In genomic region chr6:30681696-30682180, GRCh38 we compare ENCODE assay signal across 9 cellular contexts. TPM values are rescaled to one million over a fixed set of nuclear protein-coding genes. Genes with fewer than 3 reads are reported as not detected.
DNase-seq lines count a peak whose midpoint lies in the region; ATAC-seq, FAIRE-seq and TF ChIP-seq lines count a peak whose summit lies in the region.
"Had no signal": no experiment of that assay in that cellular context is flagged by ENCODE, and none has a peak within 500 bp of the region (broad histone marks: within the 10 kb centered on the region; RNA-seq: fewer than 3 reads in every experiment).

No MANE protein-coding gene starts in this region.

- TF ChIP-seq EP300 in A549 (IDR thresholded peaks at IDR 0.05): no peak

- POLR2A ChIA-PET in A549 (lab: Yijun Ruan, JAX): interaction anchor here (1.0 kb wide), 2 partner anchors 25 to 40 kb away, joined by 3 read pairs; no protein-coding TSS in a partner anchor

- H3K4me1 ChIP-seq in A549 (peaks cover 54% of the 10 kb centered on the region), mucosa of rectum (ENCODE audit: control insufficient read depth in 2 of 2, insufficient read depth in 2 of 2, low read length in 2 of 2) (peaks cover 33 to 34% of the 10 kb centered on the region in 2 donors)

- TF ChIP-seq CTCF in A549 (IDR thresholded peaks at IDR 0.05) (no peak), HL-60 (IDR thresholded peaks at IDR 0.05; ENCODE audit: insufficient read depth, low read length) (no peak), astrocyte of the spinal cord (IDR thresholded peaks at IDR 0.05; ENCODE audit: low read depth, low read length) (no peak)

- WGBS in A549 (ENCODE audit: missing lambda C conversion rate): 75% methylated on average over 6 of the region's 6 CpGs

- H3K27me3 ChIP-seq in HL-60 (ENCODE audit: insufficient read depth, poor library complexity, severe bottlenecking) (no peaks in the 10 kb centered on the region), mucosa of rectum (ENCODE audit: control insufficient read depth in 2 of 2, insufficient read depth in 2 of 2, low read length in 2 of 2) (peaks cover 0 to 3% of the 10 kb centered on the region in 2 donors)

- ATAC-seq in A549 (no peak), HG02981 (IDR thresholded peaks at IDR 0.05; ENCODE audit: unreplicated experiment) (no peak), GM21737 (IDR thresholded peaks at IDR 0.05; ENCODE audit: unreplicated experiment) (no peak), HG03520 (IDR thresholded peaks at IDR 0.05; ENCODE audit: unreplicated experiment) (no peak)

- TF ChIP-seq POLR2A in A549 (IDR thresholded peaks at IDR 0.05; ENCODE audit: low read length): no peak

- peak overlapping the region; percentile 79 for H3K4me2 ChIP-seq in A549

- FAIRE-seq in A549 (lab: Jason Lieb, UNC): no peak
- FAIRE-seq: G401.6 had no signal

- DNase-seq in A549 (ENCODE audit: low read depth in 1 of 2, low spot score in 1 of 2) (no peak), HL-60 (ENCODE audit: low read depth in 1 of 2, low spot score in 1 of 2) (no peak), astrocyte of the spinal cord (ENCODE audit: low read depth, low spot score) (no peak), cerebellum (ENCODE audit: low spot score) (no peak)

- H3K4me3 ChIP-seq in A549: peak overlapping the region; percentile 84; the same call in 1 of the 3 replicates
- peak overlapping the region; percentile 60 for H3K4me3 ChIP-seq in HL-60 (replicated peaks; ENCODE audit: insufficient read depth, low read length)
- peak overlapping the region; percentile 87 for H3K4me3 ChIP-seq in astrocyte of the spinal cord (ENCODE audit: low read depth, low read length)
- H3K4me3 ChIP-seq in mucosa of rectum (ENCODE audit: low read length in 2 of 2): peak overlapping the region; percentile 65 to 84

- no peak for TF ChIP-seq RAD21 in A549 (conservative IDR thresholded peaks at IDR 0.05 in 1 of 2, IDR thresholded peaks at IDR 0.05 in 1 of 2)

- peak overlapping the region; percentile 38 to 40 for H3K9ac ChIP-seq in mucosa of rectum (ENCODE audit: low read depth in 1 of 2, low read length in 2 of 2)

- H3K27ac ChIP-seq in A549 (peak overlapping the region; percentile 83 to 99), HL-60 (replicated peaks) (peak overlapping the region; percentile 94), mucosa of rectum (ENCODE audit: low read depth in 2 of 2, low read length in 2 of 2) (peak overlapping the region; percentile 80 to 97)

- H3K36me3 ChIP-seq in mucosa of rectum (ENCODE audit: control insufficient read depth in 2 of 2, insufficient read depth in 2 of 2, low read length in 2 of 2): peaks cover 5 to 14% of the 10 kb centered on the region in 2 donors

- in situ Hi-C loops in astrocyte of the spinal cord (cut with HindIII; ENCODE audit: low sequenced_read_pairs): no loop called here

- H3K9me3 ChIP-seq in A549 (no peaks in the 10 kb centered on the region), mucosa of rectum (ENCODE audit: control insufficient read depth in 2 of 2, low read length in 2 of 2) (no peaks in the 10 kb centered on the region)

- CTCF ChIA-PET in A549 (lab: Yijun Ruan, JAX): interaction anchor here (1.6 to 17.1 kb wide), 3 partner anchors 9 to 195 kb away, joined by 4 to 539 read pairs (median 11); partner anchors contain the start of genes DHX16, MDC1 and TUBB

TF ChIP-seq in A549, 52 proteins besides CTCF, POLR2A, EP300 and RAD21:
- TF ChIP-seq CHD4 (IDR thresholded peaks at IDR 0.05; ENCODE audit: borderline replicate concordance): no peak
- no peak for TF ChIP-seq CHD2 (IDR thresholded peaks at IDR 0.05; ENCODE audit: low read length, partially characterized antibody)
- no peak for TF ChIP-seq BHLHE40 (IDR thresholded peaks at IDR 0.05; ENCODE audit: low read depth, low read length)
- TF ChIP-seq NFE2L2 (conservative IDR thresholded peaks at IDR 0.05; ENCODE audit: low read length): no peak
- TF ChIP-seq KDM1A (IDR thresholded peaks at IDR 0.05; ENCODE audit: low read depth): no peak
- no peak for TF ChIP-seq EHMT2 (IDR thresholded peaks at IDR 0.05; ENCODE audit: low read depth)
- no peak for TF ChIP-seq USF2 (IDR thresholded peaks at IDR 0.05)
- TF ChIP-seq CBX8 (IDR thresholded peaks at IDR 0.05): no peak
- TF ChIP-seq MAFK (IDR thresholded peaks at IDR 0.05; ENCODE audit: partially characterized antibody): no peak
- no peak for TF ChIP-seq FOSB (CRISPR knock-in tag; IDR thresholded peaks at IDR 0.05)
- TF ChIP-seq KDM5A (IDR thresholded peaks at IDR 0.05): no peak
- no peak for TF ChIP-seq RARB (CRISPR knock-in tag; IDR thresholded peaks at IDR 0.05)
- TF ChIP-seq ESRRA (IDR thresholded peaks at IDR 0.05; ENCODE audit: borderline replicate concordance, low read length): no peak
- TF ChIP-seq EHF (CRISPR knock-in tag; IDR thresholded peaks at IDR 0.05): no peak

RNA-seq across cellular contexts. Expression of gene PPP1R18, which starts 4.7 kb away (rescaled TPM):
- polyA plus RNA-seq in A549 (2011; rRNA removed) (20.6 and 25.4 TPM in 2 replicates), A549 (2017; fragmentation: RNase III; extraction: RNeasy Plus Mini Kit Qiagen cat#74134 plus additional on column Dnase treatment) (16.2 to 17.7 TPM (median 17.1 TPM) in 3 replicates)
- polyA plus RNA-seq in A549 (2012; cell fraction: cytosol; rRNA removed): 16.7 and 21.3 TPM in 2 replicates
- polyA plus RNA-seq in A549 (2012; cell fraction: nucleus; rRNA removed): 20.2 and 24.1 TPM in 2 replicates
- 19.1 and 22.1 TPM in 2 replicates for polyA minus RNA-seq in A549 (2011; rRNA and poly(A)+ RNA removed)
- 27.9 TPM for total RNA-seq in cerebellum

RNA-seq across cellular contexts. Expression of gene DHX16, which starts 8.9 kb away (rescaled TPM):
- polyA plus RNA-seq in A549 (2011; rRNA removed) (31.3 and 31.6 TPM in 2 replicates), A549 (2017; fragmentation: RNase III; extraction: RNeasy Plus Mini Kit Qiagen cat#74134 plus additional on column Dnase treatment) (27.7 to 31.6 TPM (median 30.3 TPM) in 3 replicates)
- polyA plus RNA-seq in A549 (2012; cell fraction: cytosol; rRNA removed): 37.0 and 37.5 TPM in 2 replicates
- polyA plus RNA-seq in A549 (2012; cell fraction: nucleus; rRNA removed): 79.7 and 94.4 TPM in 2 replicates
- 39.6 and 40.0 TPM in 2 replicates for polyA minus RNA-seq in A549 (2011; rRNA and poly(A)+ RNA removed)
- total RNA-seq in cerebellum: 17.2 TPM

RNA-seq across cellular contexts. Expression of gene NRM, which starts 9.0 kb away (rescaled TPM):
- polyA plus RNA-seq in A549 (2011; rRNA removed): 11.3 and 12.4 TPM in 2 replicates
- polyA plus RNA-seq in A549 (2012; cell fraction: cytosol; rRNA removed): 21.7 and 24.8 TPM in 2 replicates
- polyA plus RNA-seq in A549 (2012; cell fraction: nucleus; rRNA removed): 22.2 and 23.8 TPM in 2 replicates
- polyA plus RNA-seq in A549 (2017; fragmentation: RNase III; extraction: RNeasy Plus Mini Kit Qiagen cat#74134 plus additional on column Dnase treatment): 13.0 to 14.5 TPM (median 13.0 TPM) in 3 replicates
- 11.7 and 12.7 TPM in 2 replicates for polyA minus RNA-seq in A549 (2011; rRNA and poly(A)+ RNA removed)
- 9.2 TPM for total RNA-seq in cerebellum

RNA-seq across cellular contexts. Expression of gene C6orf136, which starts 34.8 kb away (rescaled TPM):
- 7.5 and 9.2 TPM in 2 replicates for polyA plus RNA-seq in A549 (2011; rRNA removed)
- 15.7 and 16.9 TPM in 2 replicates for polyA plus RNA-seq in A549 (2012; cell fraction: cytosol; rRNA removed)
- 30.3 and 36.4 TPM in 2 replicates for polyA plus RNA-seq in A549 (2012; cell fraction: nucleus; rRNA removed)
- 11.4 to 12.6 TPM (median 11.7 TPM) in 3 replicates for polyA plus RNA-seq in A549 (2017; fragmentation: RNase III; extraction: RNeasy Plus Mini Kit Qiagen cat#74134 plus additional on column Dnase treatment)
- polyA minus RNA-seq in A549 (2011; rRNA and poly(A)+ RNA removed): 11.7 and 15.0 TPM in 2 replicates
- 8.4 TPM for total RNA-seq in cerebellum

RNA-seq across cellular contexts. Expression of gene MDC1, which starts 35.3 kb away (rescaled TPM):
- polyA plus RNA-seq in A549 (2011; rRNA removed) (8.2 and 13.3 TPM in 2 replicates), A549 (2017; fragmentation: RNase III; extraction: RNeasy Plus Mini Kit Qiagen cat#74134 plus additional on column Dnase treatment) (14.9 to 21.4 TPM (median 16.5 TPM) in 3 replicates)
- polyA plus RNA-seq in A549 (2012; cell fraction: cytosol; rRNA removed): 8.4 and 10.3 TPM in 2 replicates
- polyA plus RNA-seq in A549 (2012; cell fraction: nucleus; rRNA removed): 29.8 and 46.1 TPM in 2 replicates
- 18.4 and 19.4 TPM in 2 replicates for polyA minus RNA-seq in A549 (2011; rRNA and poly(A)+ RNA removed)
- 9.5 TPM for total RNA-seq in cerebellum
